Comparison of ENCODE assay signal across 8 cellular contexts in the genomic region with DNA sequence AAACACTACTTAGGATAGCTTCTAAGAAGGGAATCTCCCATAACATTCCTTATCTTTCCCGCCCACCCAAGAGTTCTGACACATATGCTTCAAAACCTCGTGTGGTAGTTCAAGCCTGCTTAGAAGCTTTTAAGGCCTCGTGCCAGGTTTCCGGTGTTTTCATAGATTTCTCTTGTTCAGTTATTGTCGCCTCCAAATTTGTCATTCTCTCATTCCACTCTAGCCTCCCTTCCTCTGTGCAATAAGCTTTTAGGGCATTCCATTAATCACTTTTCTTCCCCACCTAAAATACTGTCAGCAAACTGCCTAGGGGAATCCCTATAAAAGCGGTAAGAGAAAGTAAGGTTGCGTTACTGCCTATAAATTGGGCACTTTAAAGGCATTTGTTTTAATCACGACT. TPM values are rescaled to one million over a fixed set of nuclear protein-coding genes. Genes with fewer than 3 reads are reported as not detected.
DNase-seq lines count a peak whose midpoint lies in the region; ATAC-seq and TF ChIP-seq lines count a peak whose summit lies in the region.

No MANE protein-coding gene starts in this region.

- ATAC-seq in SK-N-SH treated with all-trans-retinoic acid at 6 μM for 48 hours (no peak), HG03432 (IDR thresholded peaks at IDR 0.05; ENCODE audit: unreplicated experiment) (no peak)

- peak overlapping the region; percentile 75 to 79 for H3K4me3 ChIP-seq in SK-N-SH (ENCODE audit: low read depth in 2 of 2, low read length in 1 of 2)
- H3K4me3 ChIP-seq in SU-DHL-6 (ENCODE audit: insufficient read depth, low read length, poor library complexity, severe bottlenecking): peak overlapping the region; percentile 87
- peak overlapping the region; percentile 78; the same call in 1 of the 2 replicates for H3K4me3 ChIP-seq in iPS DF 6.9 (ENCODE audit: low read length)
- peak overlapping the region; percentile 72 to 78 for H3K4me3 ChIP-seq in testis

- CTCF ChIA-PET in SK-N-SH (lab: Yijun Ruan, JAX): interaction anchor here (0.8 to 5.5 kb wide), 21 partner anchors 9 to 525 kb away, joined by 3 to 64 read pairs (median 5); partner anchors contain the start of genes AGBL3, AKR1B1 and CYREN

- 1% methylated on average over 8 of the region's 8 CpGs for WGBS in SK-N-SH (ENCODE audit: low lambda C conversion rate)
- no CpG with 5 or more reads among the region's 8 CpGs for WGBS in iPS DF 6.9 (ENCODE audit: insufficient coverage, insufficient read length)
- 0 to 6% methylated on average over 8 of the region's 8 CpGs for WGBS in testis, 2 donors

- H3K27ac Mint-ChIP-seq in osteocyte (ENCODE audit: unreplicated experiment): no peak overlapping the region

- POLR2A ChIA-PET in SK-N-SH (lab: Yijun Ruan, JAX): interaction anchor here (0.8 to 2.0 kb wide), 5 partner anchors 12 to 300 kb away, joined by 3 to 5 read pairs (median 3); no protein-coding TSS in a partner anchor

- no peaks in the 10 kb centered on the region for H3F3A ChIP-seq in SK-N-SH (replicated peaks; ENCODE audit: insufficient read depth)
- H3F3A ChIP-seq in SU-DHL-6 (ENCODE audit: insufficient read depth): 0 out of 2 replicates have a peak, but pooled peaks cover 4% of the 10 kb centered on the region

- no peak for DNase-seq in SK-N-SH
- no peak for DNase-seq in iPS DF 6.9 (ENCODE audit: low read depth, low spot score)
- no peak for DNase-seq in testis
- DNase-seq in osteocyte (ENCODE audit: extremely low spot score, unreplicated experiment): no peak
- no peak for DNase-seq in D341Med (ENCODE audit: low spot score)

- no peaks in the 10 kb centered on the region for H3K9me3 ChIP-seq in SK-N-SH
- no peaks in the 10 kb centered on the region for H3K9me3 ChIP-seq in SU-DHL-6 (ENCODE audit: insufficient read depth, low read length)
- H3K9me3 ChIP-seq in iPS DF 6.9 (ENCODE audit: control insufficient read depth, insufficient read depth, low read length): no peaks in the 10 kb centered on the region
- H3K9me3 ChIP-seq in testis: no peaks in the 10 kb centered on the region

- peaks cover 2% of the 10 kb centered on the region for H3K36me3 Mint-ChIP-seq in osteocyte (ENCODE audit: unreplicated experiment)

- H3K4me3 Mint-ChIP-seq in osteocyte (ENCODE audit: unreplicated experiment): no peak overlapping the region

- TF ChIP-seq EP300 in SK-N-SH (IDR thresholded peaks at IDR 0.05; ENCODE audit: borderline replicate concordance in 1 of 2, low read depth in 1 of 2, low read length in 1 of 2): no peak

- H3K79me2 ChIP-seq in SK-N-SH (ENCODE audit: insufficient read depth) (peaks cover 52% of the 10 kb centered on the region), SU-DHL-6 (ENCODE audit: insufficient read depth, low read length) (no peaks in the 10 kb centered on the region)

- H3K27me3 Mint-ChIP-seq in osteocyte (ENCODE audit: unreplicated experiment): peaks cover 7% of the 10 kb centered on the region

- intact Hi-C loops in testis (cut with DNase I; ENCODE audit: low total_unique reads): no loop called here

- H4K20me1 ChIP-seq in SK-N-SH (ENCODE audit: insufficient read depth): no peaks in the 10 kb centered on the region
- H4K20me1 ChIP-seq in SU-DHL-6 (ENCODE audit: low read depth, low read length): no peaks in the 10 kb centered on the region

- no peaks in the 10 kb centered on the region for H3K9me2 ChIP-seq in SK-N-SH
- no peaks in the 10 kb centered on the region for H3K9me2 ChIP-seq in SU-DHL-6 (replicated peaks; ENCODE audit: insufficient read depth, low read length)

- no peak for TF ChIP-seq RAD21 in SK-N-SH (IDR thresholded peaks at IDR 0.05; ENCODE audit: low read length)

- peak overlapping the region; percentile 80 to 81 for H3K27ac ChIP-seq in SK-N-SH (ENCODE audit: low read depth in 2 of 2, low read length in 1 of 2)
- no peak overlapping the region for H3K27ac ChIP-seq in SU-DHL-6 (ENCODE audit: low read depth, low read length)
- H3K27ac ChIP-seq in iPS DF 6.9 (ENCODE audit: low read length): no peak overlapping the region
- peak overlapping the region; percentile 79 to 85 for H3K27ac ChIP-seq in testis

- peak overlapping the region; percentile 71 for H2AFZ ChIP-seq in SK-N-SH (ENCODE audit: low read depth)
- peak overlapping the region; percentile 59 for H2AFZ ChIP-seq in SU-DHL-6 (ENCODE audit: low read depth, low read length, severe bottlenecking)

- peak overlapping the region; percentile 83 for H3K9ac ChIP-seq in SK-N-SH
- H3K9ac ChIP-seq in SU-DHL-6 (ENCODE audit: low read length): peak overlapping the region; percentile 69

- H3K4me1 Mint-ChIP-seq in osteocyte (ENCODE audit: unreplicated experiment): peaks cover 14% of the 10 kb centered on the region

- peaks cover 6% of the 10 kb centered on the region for H3K9me3 Mint-ChIP-seq in osteocyte (ENCODE audit: unreplicated experiment)

- H3K36me3 ChIP-seq in SK-N-SH (replicated peaks in 1 of 2; ENCODE audit: control insufficient read depth in 1 of 2, insufficient read depth in 2 of 2, low read length in 1 of 2) (no peaks in the 10 kb centered on the region), SU-DHL-6 (ENCODE audit: low read length) (no peaks in the 10 kb centered on the region), iPS DF 6.9 (ENCODE audit: control insufficient read depth, insufficient read depth, low read length) (no peaks in the 10 kb centered on the region), testis (ENCODE audit: low read depth, missing control alignments) (no peaks in the 10 kb centered on the region)

- H3K4me2 ChIP-seq in SK-N-SH: peak overlapping the region; percentile 77
- peak overlapping the region; percentile 83 for H3K4me2 ChIP-seq in SU-DHL-6 (ENCODE audit: low read depth, low read length, poor library complexity, severe bottlenecking)

- TF ChIP-seq CTCF in SK-N-SH (IDR thresholded peaks at IDR 0.05) (no peak), SU-DHL-6 (IDR thresholded peaks at IDR 0.05; ENCODE audit: insufficient read depth, low read length, poor library complexity, severe bottlenecking) (no peak), testis (IDR thresholded peaks at IDR 0.05) (no peak), osteocyte (IDR thresholded peaks at IDR 0.05) (no peak)

- H3K4me1 ChIP-seq in SK-N-SH (ENCODE audit: control insufficient read depth in 1 of 2, insufficient read depth in 2 of 2, low read depth in 1 of 2, low read length in 1 of 2): peaks cover 11 to 15% of the 10 kb centered on the region in 2 experiments; a peak in 3 of 4 replicates
- no peaks in the 10 kb centered on the region for H3K4me1 ChIP-seq in iPS DF 6.9 (ENCODE audit: control insufficient read depth, insufficient read depth, low read length)
- H3K4me1 ChIP-seq in testis: peaks cover 13% of the 10 kb centered on the region

- TF ChIP-seq POLR2A in testis (IDR thresholded peaks at IDR 0.05): no peak

- H3K27me3 ChIP-seq in SK-N-SH (ENCODE audit: insufficient read depth): no peaks in the 10 kb centered on the region
- no peaks in the 10 kb centered on the region for H3K27me3 ChIP-seq in SU-DHL-6 (ENCODE audit: low read length)
- no peaks in the 10 kb centered on the region for H3K27me3 ChIP-seq in iPS DF 6.9 (ENCODE audit: control insufficient read depth, insufficient read depth, low read length)
- H3K27me3 ChIP-seq in testis: no peaks in the 10 kb centered on the region

TF ChIP-seq in SK-N-SH, 30 proteins besides CTCF, POLR2A, EP300 and RAD21 (continues in another document):
- TF ChIP-seq USF1 (IDR thresholded peaks at IDR 0.05; ENCODE audit: borderline replicate concordance, low read depth) (no peak), SMC3 (IDR thresholded peaks at IDR 0.05; ENCODE audit: low read depth, low read length) (no peak; the same call in 1 of the 2 replicates), JUND (IDR thresholded peaks at IDR 0.05) (no peak), GATA2 (CRISPR knock-in tag; IDR thresholded peaks at IDR 0.05) (no peak), USF2 (IDR thresholded peaks at IDR 0.05; ENCODE audit: borderline replicate concordance, low read depth, low read length) (no peak)

TF ChIP-seq in SK-N-SH treated with all-trans-retinoic acid at 6 μM for 48 hours, 23 proteins besides CTCF, POLR2A, EP300 and RAD21 (continues in another document):
- TF ChIP-seq ISL1 (CRISPR knock-in tag; IDR thresholded peaks at IDR 0.05): no peak
- TF ChIP-seq ESRRG (CRISPR knock-in tag; IDR thresholded peaks at IDR 0.05): no peak
- TF ChIP-seq, protein P1, sequence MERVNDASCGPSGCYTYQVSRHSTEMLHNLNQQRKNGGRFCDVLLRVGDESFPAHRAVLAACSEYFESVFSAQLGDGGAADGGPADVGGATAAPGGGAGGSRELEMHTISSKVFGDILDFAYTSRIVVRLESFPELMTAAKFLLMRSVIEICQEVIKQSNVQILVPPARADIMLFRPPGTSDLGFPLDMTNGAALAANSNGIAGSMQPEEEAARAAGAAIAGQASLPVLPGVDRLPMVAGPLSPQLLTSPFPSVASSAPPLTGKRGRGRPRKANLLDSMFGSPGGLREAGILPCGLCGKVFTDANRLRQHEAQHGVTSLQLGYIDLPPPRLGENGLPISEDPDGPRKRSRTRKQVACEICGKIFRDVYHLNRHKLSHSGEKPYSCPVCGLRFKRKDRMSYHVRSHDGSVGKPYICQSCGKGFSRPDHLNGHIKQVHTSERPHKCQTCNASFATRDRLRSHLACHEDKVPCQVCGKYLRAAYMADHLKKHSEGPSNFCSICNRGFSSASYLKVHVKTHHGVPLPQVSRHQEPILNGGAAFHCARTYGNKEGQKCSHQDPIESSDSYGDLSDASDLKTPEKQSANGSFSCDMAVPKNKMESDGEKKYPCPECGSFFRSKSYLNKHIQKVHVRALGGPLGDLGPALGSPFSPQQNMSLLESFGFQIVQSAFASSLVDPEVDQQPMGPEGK (CRISPR knock-in tag; IDR thresholded peaks at IDR 0.05; ENCODE audit: borderline replicate concordance): no peak
- TF ChIP-seq, protein P2, sequence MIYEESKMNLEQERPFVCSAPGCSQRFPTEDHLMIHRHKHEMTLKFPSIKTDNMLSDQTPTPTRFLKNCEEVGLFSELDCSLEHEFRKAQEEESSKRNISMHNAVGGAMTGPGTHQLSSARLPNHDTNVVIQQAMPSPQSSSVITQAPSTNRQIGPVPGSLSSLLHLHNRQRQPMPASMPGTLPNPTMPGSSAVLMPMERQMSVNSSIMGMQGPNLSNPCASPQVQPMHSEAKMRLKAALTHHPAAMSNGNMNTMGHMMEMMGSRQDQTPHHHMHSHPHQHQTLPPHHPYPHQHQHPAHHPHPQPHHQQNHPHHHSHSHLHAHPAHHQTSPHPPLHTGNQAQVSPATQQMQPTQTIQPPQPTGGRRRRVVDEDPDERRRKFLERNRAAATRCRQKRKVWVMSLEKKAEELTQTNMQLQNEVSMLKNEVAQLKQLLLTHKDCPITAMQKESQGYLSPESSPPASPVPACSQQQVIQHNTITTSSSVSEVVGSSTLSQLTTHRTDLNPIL (CRISPR knock-in tag; IDR thresholded peaks at IDR 0.05; ENCODE audit: low read depth): no peak
- no peak for TF ChIP-seq ZFP3 (CRISPR knock-in tag; IDR thresholded peaks at IDR 0.05)

RNA-seq across cellular contexts. Expression of gene BPGM, which starts 0.7 kb away (rescaled TPM):
- polyA plus RNA-seq in SK-N-SH (2012; rRNA removed) (12.4 and 17.4 TPM in 2 replicates), testis (ENCODE audit: insufficient read depth, low read depth, low replicate concordance) (32.9 TPM)
- polyA plus RNA-seq in SK-N-SH (2012; cell fraction: cytosol; rRNA removed): 20.2 and 28.4 TPM in 2 replicates
- 4.7 and 7.0 TPM in 2 replicates for polyA plus RNA-seq in SK-N-SH (2012; cell fraction: nucleus; rRNA removed)
- total RNA-seq in testis (10 to 100 TPM; 14.5 to 15.8 TPM), osteocyte (11.6 and 13.3 TPM in 2 replicates)

Comparison
In these comparisons a context has a peak if more than half of its experiments do, and no peak if none do; other contexts are left out.
1. H3K27ac ChIP-seq: peak in SK-N-SH (2 of 2) and testis (2 of 2); none in SU-DHL-6 (single experiment) and iPS DF 6.9 (single experiment).
2. Peak in every context shown above with its lines, with median percentiles within 50 percentile points of each other: H3K4me3 ChIP-seq.